In genomic region chr13:85541476-85541875, GRCh38 we compare ENCODE assay signal across 22 cellular contexts.
"Had no signal": no experiment of that assay in that cellular context is flagged by ENCODE, and none has a peak within 500 bp of the region (broad histone marks: within the 10 kb centered on the region; RNA-seq: fewer than 3 reads in every experiment).

No MANE protein-coding gene starts in this region.

- H3K4me2 ChIP-seq: neural progenitor cell had no signal

- H3K4me1 Mint-ChIP-seq: T-helper 17 cell had no signal

- H3K9me3 Mint-ChIP-seq: activated naive CD4-positive, alpha-beta T cell treated with anti-CD3 and anti-CD28 coated beads, Interleukin-2, amount 50 U/mL, for 72 hours; activated T-cell treated with anti-CD3 and anti-CD28 coated beads, Interleukin-2, amount 50 U/mL, for 72 hours; neural progenitor cell had no signal

- H3K4me3 ChIP-seq: cardiac muscle cell, gastrocnemius medialis, left ventricle myocardium inferior, neural progenitor cell, right atrium auricular region, tibial artery had no signal

- H2AFZ ChIP-seq: neural progenitor cell had no signal

- H3K36me3 ChIP-seq: cardiac muscle cell, gastrocnemius medialis, left ventricle myocardium inferior, neural progenitor cell, right atrium auricular region, tibial artery, WERI-Rb-1 had no signal

- H3K27ac ChIP-seq: cardiac muscle cell, gastrocnemius medialis, left ventricle myocardium inferior, neural progenitor cell, right atrium auricular region, tibial artery, WERI-Rb-1 had no signal

- H3K9ac ChIP-seq: neural progenitor cell had no signal

- H3K4me1 ChIP-seq: gastrocnemius medialis, left ventricle myocardium inferior, right atrium auricular region, tibial artery had no signal

- H3K9me3 ChIP-seq: gastrocnemius medialis, right atrium auricular region, tibial artery had no signal

- DNase-seq: activated CD4-positive, alpha-beta T cell treated with anti-CD3 and anti-CD28 coated beads for 4 hours; activated effector memory CD4-positive, alpha-beta T cell treated with anti-CD3 and anti-CD28 coated beads, Interleukin-2, amount 50 U/mL, for 16 hours; activated T-cell treated with anti-CD3 and anti-CD28 coated beads, Interleukin-2, amount 50 U/mL, for 72 hours; amniotic stem cell; effector CD8-positive, alpha-beta T cell; gastrocnemius medialis; head of caudate nucleus; left ventricle myocardium inferior; stimulated activated CD4-positive, alpha-beta T cell treated with anti-CD3 and anti-CD28 coated beads, Interleukin-12 subunit alpha, Interleukin-12 subunit beta, amount 100 ng/mL, for 4 hours; stimulated activated CD4-positive, alpha-beta T cell treated with anti-CD3 and anti-CD28 coated beads, Interleukin-1b, Interleukin-23, amount 100 ng/mL, for 48 hours; stimulated activated CD8-positive, alpha-beta memory T cell treated with anti-CD3 and anti-CD28 coated beads, Interleukin-4, amount 100 ng/mL, for 48 hours; substantia nigra; T-helper 17 cell; tibial artery; WERI-Rb-1 had no signal

- H3K4me3 Mint-ChIP-seq: activated T-cell treated with anti-CD3 and anti-CD28 coated beads, Interleukin-2, amount 50 U/mL, for 72 hours; dendritic cell treated with granulocyte-macrophage colony-stimulating factor and Interleukin-4, amounts not matched to agents 40 ng/mL and 50 ng/mL, for 4 days; neural progenitor cell; T-helper 17 cell had no signal

- H3K27ac Mint-ChIP-seq: activated naive CD4-positive, alpha-beta T cell treated with anti-CD3 and anti-CD28 coated beads, Interleukin-2, amount 50 U/mL, for 72 hours; activated T-cell treated with anti-CD3 and anti-CD28 coated beads, Interleukin-2, amount 50 U/mL, for 72 hours; dendritic cell treated with granulocyte-macrophage colony-stimulating factor and Interleukin-4, amounts not matched to agents 40 ng/mL and 50 ng/mL, for 4 days; neural progenitor cell; progenitor cell of endocrine pancreas; T-helper 17 cell had no signal

- H3K27me3 Mint-ChIP-seq: dendritic cell treated with granulocyte-macrophage colony-stimulating factor and Interleukin-4, amounts not matched to agents 40 ng/mL and 50 ng/mL, for 4 days; progenitor cell of endocrine pancreas; T-helper 17 cell had no signal

- ATAC-seq: activated naive CD4-positive, alpha-beta T cell treated with anti-CD3 and anti-CD28 coated beads, Interleukin-2, amount 50 U/mL, for 72 hours; activated T-cell treated with anti-CD3 and anti-CD28 coated beads, Interleukin-2, amount 50 U/mL, for 72 hours; esophagus mucosa; gastrocnemius medialis; T-helper 17 cell had no signal

- H3K27me3 ChIP-seq: cardiac muscle cell, gastrocnemius medialis, neural progenitor cell, right atrium auricular region, tibial artery had no signal

- H3K36me3 Mint-ChIP-seq: activated naive CD4-positive, alpha-beta T cell treated with anti-CD3 and anti-CD28 coated beads, Interleukin-2, amount 50 U/mL, for 72 hours; neural progenitor cell had no signal
